In the genomic region with DNA sequence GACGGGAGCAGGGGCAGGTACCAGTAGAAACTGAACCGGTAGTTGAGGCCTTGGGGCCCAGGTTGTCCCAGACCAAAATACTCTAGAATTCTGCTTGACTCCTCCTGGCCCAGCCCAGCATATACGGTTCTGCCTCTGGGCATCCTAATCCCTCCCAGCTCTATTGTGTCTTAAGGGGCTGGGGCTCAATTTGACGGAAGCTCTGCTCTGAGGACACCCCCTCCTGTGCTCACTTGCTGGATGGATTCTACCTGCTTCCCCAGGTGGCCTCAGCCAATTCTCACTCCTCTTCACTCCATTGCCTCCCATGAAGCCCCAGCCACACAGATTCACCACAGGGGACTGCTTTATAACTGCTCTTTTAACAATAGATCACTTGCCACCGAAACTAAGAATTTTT, we compare ENCODE assay signal across 25 cellular contexts.
DNase-seq lines count a peak whose midpoint lies in the region; ATAC-seq, FAIRE-seq and TF ChIP-seq lines count a peak whose summit lies in the region.
"Had no signal": no experiment of that assay in that cellular context is flagged by ENCODE, and none has a peak within 500 bp of the region (broad histone marks: within the 10 kb centered on the region; RNA-seq: fewer than 3 reads in every experiment).

No MANE protein-coding gene starts in this region.

- H3K4me2 ChIP-seq in astrocyte (ENCODE audit: low read length): no peak overlapping the region

- no peak overlapping the region for H3K9ac ChIP-seq in astrocyte (ENCODE audit: low read length)

- intact Hi-C loops in sigmoid colon (cut with DNase I): no loop called here

- H3K79me2 ChIP-seq in astrocyte (ENCODE audit: insufficient read depth, low read length): no peaks in the 10 kb centered on the region

- TF ChIP-seq CTCF in astrocyte (IDR thresholded peaks at IDR 0.05; ENCODE audit: insufficient read depth, low read depth, low read length) (no peak), sigmoid colon (IDR thresholded peaks at IDR 0.05) (no peak)

- peak; percentile 16 for DNase-seq in activated effector memory CD4-positive, alpha-beta T cell treated with anti-CD3 and anti-CD28 coated beads, Interleukin-2, amount 50 U/mL, for 16 hours
- DNase-seq in activated effector memory CD4-positive, alpha-beta T cell treated with Interleukin-2 at 50 U/mL for 16 hours: no peak
- DNase-seq in NCI-H345 (lab: John Stamatoyannopoulos, UW): peak; percentile 73
- no peak for DNase-seq in astrocyte (ENCODE audit: low read depth)
- DNase-seq in sigmoid colon: peak; percentile 22
- no peak for DNase-seq in middle frontal gyrus (ENCODE audit: extremely low spot score, low spot score)
- DNase-seq in GDM1 (lab: John Stamatoyannopoulos, UW): no peak
- DNase-seq in stimulated activated naive CD8-positive, alpha-beta T cell treated with anti-CD3 and anti-CD28 coated beads, Interleukin-15, Interleukin-2, amounts not matched to agents 100 U/mL and 50 U/mL, for 24 hours: no peak
- DNase-seq: ACHN; BE2C; C1 segment of cervical spinal cord; CD4-positive, CD25-positive, alpha-beta regulatory T cell; CD8-positive, alpha-beta memory T cell; DMS 273 treated with DMSO at 0.1 percent for 48 hours; DMS53; DND-41; EL; GOT3; H7 had no signal

- no peaks in the 10 kb centered on the region for H3K4me1 ChIP-seq in astrocyte (ENCODE audit: insufficient read depth, low read length)
- peaks cover 0 to 5% (median 3%) of the 10 kb centered on the region in 4 donors for H3K4me1 ChIP-seq in sigmoid colon
- H3K4me1 ChIP-seq: BE2C had no signal

- ATAC-seq in stimulated activated naive CD8-positive, alpha-beta T cell treated with anti-CD3 and anti-CD28 coated beads, Interleukin-15, Interleukin-2, amounts not matched to agents 100 U/mL and 50 U/mL, for 24 hours: no peak
- ATAC-seq: HCT116, HepG2 had no signal

- no peaks in the 10 kb centered on the region for H4K20me1 ChIP-seq in astrocyte (ENCODE audit: insufficient read depth, low read length)

- H3K27me3 ChIP-seq in astrocyte (ENCODE audit: insufficient read depth, low read length): peaks cover 4% of the 10 kb centered on the region
- no peaks in the 10 kb centered on the region for H3K27me3 ChIP-seq in sigmoid colon

- no peak for TF ChIP-seq EP300 in sigmoid colon (IDR thresholded peaks at IDR 0.05)

- H3K27me3 Mint-ChIP-seq in astrocyte (ENCODE audit: low read depth, unreplicated experiment): peaks cover 74% of the 10 kb centered on the region

- no peak overlapping the region for H3K27ac ChIP-seq in astrocyte (ENCODE audit: low read depth, low read length)
- H3K27ac ChIP-seq in sigmoid colon: no peak overlapping the region

- H3K36me3 ChIP-seq in astrocyte (ENCODE audit: insufficient read depth, low read length) (no peaks in the 10 kb centered on the region), sigmoid colon (peaks cover 0 to 51% (median 8%) of the 10 kb centered on the region in 4 donors)
- H3K36me3 ChIP-seq: BE2C had no signal

- H3K4me3 Mint-ChIP-seq in astrocyte (ENCODE audit: unreplicated experiment): no peak overlapping the region
- H3K4me3 Mint-ChIP-seq: CD8-positive, alpha-beta memory T cell; IgD-negative memory B cell had no signal

- peaks cover 8% of the 10 kb centered on the region for H3K9me3 Mint-ChIP-seq in astrocyte (ENCODE audit: unreplicated experiment)
- H3K9me3 Mint-ChIP-seq: CD8-positive, alpha-beta memory T cell; IgD-negative memory B cell had no signal

- peak overlapping the region; percentile 27 for H3K27ac Mint-ChIP-seq in astrocyte (ENCODE audit: unreplicated experiment)
- H3K27ac Mint-ChIP-seq: CD8-positive, alpha-beta memory T cell; IgD-negative memory B cell had no signal

- peaks cover 2% of the 10 kb centered on the region for H3K36me3 Mint-ChIP-seq in astrocyte (ENCODE audit: low read depth, unreplicated experiment)
- H3K36me3 Mint-ChIP-seq: CD4-positive, CD25-positive, alpha-beta regulatory T cell; CD8-positive, alpha-beta memory T cell; IgD-negative memory B cell had no signal

- WGBS in sigmoid colon, 2 donors: 76 to 87% methylated on average over 5 of the region's 5 CpGs

- FAIRE-seq in astrocyte (lab: Jason Lieb, UNC): no peak
- FAIRE-seq: A204.1, GM12891, GM18507, HepG2 had no signal

- no peak for TF ChIP-seq POLR2A in sigmoid colon (IDR thresholded peaks at IDR 0.05)

- H3K4me3 ChIP-seq in astrocyte (ENCODE audit: insufficient read depth, low read depth, low read length) (no peak overlapping the region), sigmoid colon (no peak overlapping the region)

- H3K9me3 ChIP-seq in astrocyte (ENCODE audit: insufficient read depth, low read depth, low read length) (no peaks in the 10 kb centered on the region), sigmoid colon (no peaks in the 10 kb centered on the region)
- H3K9me3 ChIP-seq: BE2C had no signal

- no peaks in the 10 kb centered on the region for H3K4me1 Mint-ChIP-seq in astrocyte (ENCODE audit: low read depth, unreplicated experiment)
- H3K4me1 Mint-ChIP-seq: CD4-positive, CD25-positive, alpha-beta regulatory T cell; CD8-positive, alpha-beta memory T cell; IgD-negative memory B cell had no signal

- no peak overlapping the region for H2AFZ ChIP-seq in astrocyte (ENCODE audit: low read depth, low read length)

Comparison
In these comparisons a context has a peak if more than half of its experiments do, and no peak if none do; other contexts are left out.
1. DNase-seq: peak in activated effector memory CD4-positive, alpha-beta T cell treated with anti-CD3 and anti-CD28 coated beads, Interleukin-2, amount 50 U/mL, for 16 hours (single experiment), NCI-H345 (single experiment) and sigmoid colon (single experiment); none in activated effector memory CD4-positive, alpha-beta T cell treated with Interleukin-2 at 50 U/mL for 16 hours (single experiment), astrocyte (single experiment), middle frontal gyrus (single experiment), GDM1 (single experiment) and stimulated activated naive CD8-positive, alpha-beta T cell treated with anti-CD3 and anti-CD28 coated beads, Interleukin-15, Interleukin-2, amounts not matched to agents 100 U/mL and 50 U/mL, for 24 hours (single experiment).